In the genomic region with DNA sequence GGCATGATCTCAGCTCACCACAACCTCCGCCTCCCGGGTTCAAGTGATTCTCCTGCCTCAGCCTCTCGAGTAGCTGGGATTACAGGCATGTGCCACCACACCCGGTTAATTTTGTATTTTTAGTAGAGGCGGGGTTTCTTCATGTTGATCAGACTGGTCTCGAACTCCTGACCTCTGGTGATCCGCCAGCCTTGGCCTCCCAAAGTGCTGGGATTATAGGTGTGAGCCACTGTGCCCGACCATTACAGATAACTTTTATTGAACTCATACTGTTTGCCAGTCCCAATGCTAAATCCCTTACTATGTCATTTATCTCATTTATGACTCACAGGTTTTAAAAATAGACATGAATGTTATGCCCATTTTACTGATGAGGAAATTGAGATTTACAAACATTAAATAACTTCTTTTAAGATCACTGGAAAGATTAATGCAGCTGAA, we compare ENCODE assay signal across 8 cellular contexts.
A peak's percentile ranks its signal among the peaks of the same experiment; 100 is the strongest.
DNase-seq lines count a peak whose midpoint lies in the region; ATAC-seq, FAIRE-seq and TF ChIP-seq lines count a peak whose summit lies in the region.
"Not testable (repeated sequence)": the region's sequence is repeated elsewhere in the genome, so short reads cannot be mapped to it uniquely, and the experiment has no call there.

No MANE protein-coding gene starts in this region.

- not testable (repeated sequence) for TF ChIP-seq CTCF in Caco-2 (IDR thresholded peaks at IDR 0.05; ENCODE audit: insufficient read depth in 1 of 2, low read depth in 1 of 2, low read length in 1 of 2, severe bottlenecking in 1 of 2, unreplicated experiment in 1 of 2); Panc1 (IDR thresholded peaks at IDR 0.05); GM12878 (IDR thresholded peaks at IDR 0.05 in 2 of 3, conservative IDR thresholded peaks at IDR 0.05 in 1 of 3; ENCODE audit: control insufficient read depth in 2 of 3, extremely low read depth in 1 of 3, insufficient read depth in 1 of 3, low read depth in 3 of 3, low read length in 3 of 3); left lung (IDR thresholded peaks at IDR 0.05); pancreas (IDR thresholded peaks at IDR 0.05); suprapubic skin (IDR thresholded peaks at IDR 0.05)

- peak overlapping the region; percentile 39 for H3K4me3 Mint-ChIP-seq in Caco-2 (ENCODE audit: unreplicated experiment)

- H3K9me3 ChIP-seq in Caco-2; Panc1 (ENCODE audit: control insufficient read depth, insufficient read depth, low read depth, low read length); GM12878 (replicated peaks; ENCODE audit: control insufficient read depth, insufficient read depth, low read length); esophagus (ENCODE audit: control insufficient read depth in 2 of 2, insufficient read depth in 1 of 2, low read depth in 1 of 2, low read length in 1 of 2); left lung; pancreas; suprapubic skin: not testable (repeated sequence)

- WGBS in GM12878 (ENCODE audit: insufficient coverage, insufficient replicate concordance, low lambda C conversion rate, missing lambda C conversion rate): 97% methylated on average over 8 of the region's 8 CpGs
- 52 to 57% methylated on average over 8 of the region's 8 CpGs for WGBS in esophagus, 2 donors
- 47 to 48% methylated on average over 8 of the region's 8 CpGs for WGBS in pancreas, 2 donors
- 72% methylated on average over 8 of the region's 8 CpGs for WGBS in suprapubic skin

- CTCF ChIA-PET in Caco-2 (lab: Charles Lee) (interaction anchor here (2.6 kb wide), 1 partner anchor 19 kb away, joined by 18 read pairs; no protein-coding TSS in a partner anchor), Panc1 (lab: Charles Lee) (interaction anchor here (0.7 to 1.5 kb wide), 2 partner anchors 60 to 129 kb away, joined by 4 to 6 read pairs; no protein-coding TSS in a partner anchor), GM12878 (lab: Yijun Ruan, JAX) (interaction anchor here (1.0 kb wide), 1 partner anchor 126 kb away, joined by 4 read pairs; no protein-coding TSS in a partner anchor)

- intact Hi-C loops in Caco-2 (cut with micrococcal nuclease; ENCODE audit: unreplicated experiment): loop anchor here (2.0 to 5.0 kb wide), 2 partner anchors 41 to 195 kb away; a partner anchor contains a TSS
- intact Hi-C loops in Panc1 (cut with micrococcal nuclease; ENCODE audit: unreplicated experiment): loop anchor here (5.0 kb wide), 2 partner anchors 45 to 80 kb away; no protein-coding TSS in a partner anchor
- intact Hi-C loops in GM12878 (cut with micrococcal nuclease; ENCODE audit: unreplicated experiment); left lung (cut with DNase I); pancreas (cut with DNase I): not testable (repeated sequence)

- H3K36me3 Mint-ChIP-seq in Caco-2 (ENCODE audit: insufficient read depth, unreplicated experiment): peaks cover 19% of the 10 kb centered on the region

- not testable (repeated sequence) for H3K4me2 ChIP-seq in GM12878 (ENCODE audit: control insufficient read depth, insufficient read depth)

- H3K27me3 ChIP-seq in Caco-2 (replicated peaks; ENCODE audit: control insufficient read depth, insufficient read depth, low read length); Panc1 (ENCODE audit: control insufficient read depth, insufficient read depth, low read length); GM12878 (replicated peaks in 1 of 2; ENCODE audit: control insufficient read depth in 2 of 2, insufficient read depth in 2 of 2, low read length in 1 of 2); esophagus (ENCODE audit: control insufficient read depth in 1 of 2, insufficient read depth in 2 of 2, low read length in 2 of 2); left lung; pancreas; suprapubic skin: not testable (repeated sequence)

- not testable (repeated sequence) for ATAC-seq in Panc1, GM12878
- ATAC-seq in left lung: peak; percentile 33
- ATAC-seq in pancreas: peak in 3 of 4 donors; percentile 25 to 36 (median 34)

- H3K27ac ChIP-seq in Panc1 (ENCODE audit: low read length) (peak overlapping the region; percentile 100), esophagus (ENCODE audit: low read depth in 2 of 2, low read length in 1 of 2) (peak overlapping the region; percentile 68 to 73), left lung (peak overlapping the region in 1 of 2 donors; percentile 50), pancreas (peak overlapping the region in 3 of 4 donors; percentile 13 to 85 (median 72)), suprapubic skin (peak overlapping the region; percentile 78)
- H3K27ac ChIP-seq in GM12878 (ENCODE audit: control insufficient read depth, insufficient read depth): not testable (repeated sequence)

- peaks cover 71% of the 10 kb centered on the region for H3K4me1 ChIP-seq in Caco-2
- peaks cover 60% of the 10 kb centered on the region for H3K4me1 ChIP-seq in Panc1 (ENCODE audit: control insufficient read depth, insufficient read depth, low read length)
- peaks cover 12% of the 10 kb centered on the region for H3K4me1 ChIP-seq in GM12878 (ENCODE audit: control insufficient read depth, insufficient read depth, low read length)
- not testable (repeated sequence) for H3K4me1 ChIP-seq in esophagus (ENCODE audit: control insufficient read depth in 2 of 2, insufficient read depth in 2 of 2, low read length in 1 of 2)
- H3K4me1 ChIP-seq in left lung: peaks cover 0 to 22% of the 10 kb centered on the region in 2 donors
- H3K4me1 ChIP-seq in pancreas: peaks cover 5 to 22% (median 15%) of the 10 kb centered on the region in 3 donors
- H3K4me1 ChIP-seq in suprapubic skin: peaks cover 51% of the 10 kb centered on the region

- not testable (repeated sequence) for TF ChIP-seq RAD21 in GM12878 (IDR thresholded peaks at IDR 0.05; ENCODE audit: insufficient read depth, low read depth, low read length)

- peak overlapping the region; percentile 59 for H3K27ac Mint-ChIP-seq in Caco-2 (ENCODE audit: unreplicated experiment)

- H3K27me3 Mint-ChIP-seq in Caco-2 (ENCODE audit: insufficient read depth, unreplicated experiment): not testable (repeated sequence)

- TF ChIP-seq POLR2A in GM12878 (IDR thresholded peaks at IDR 0.05; ENCODE audit: low read depth, low read length); suprapubic skin (IDR thresholded peaks at IDR 0.05): not testable (repeated sequence)

- H3K9me3 Mint-ChIP-seq in Caco-2 (ENCODE audit: unreplicated experiment): not testable (repeated sequence)

- not testable (repeated sequence) for TF ChIP-seq EP300 in GM12878 (IDR thresholded peaks at IDR 0.05; ENCODE audit: borderline replicate concordance in 1 of 2, control insufficient read depth in 1 of 2, low read depth in 2 of 2, low read length in 2 of 2); suprapubic skin (IDR thresholded peaks at IDR 0.05)

- H3K4me3 ChIP-seq in Caco-2 (ENCODE audit: low read depth, low read length); Panc1 (ENCODE audit: low read depth in 2 of 2, low read length in 2 of 2); GM12878; esophagus (ENCODE audit: low read depth in 1 of 2, low read length in 2 of 2); left lung; pancreas; suprapubic skin: not testable (repeated sequence)

- SMC1A ChIA-PET in GM12878 (lab: Charles Lee; ENCODE audit: uncharacterized antibody, unreplicated experiment): interaction anchor here (1.0 to 2.8 kb wide), 5 partner anchors 10 to 112 kb away, joined by 4 to 12 read pairs (median 5); no protein-coding TSS in a partner anchor

- H4K20me1 ChIP-seq in GM12878 (ENCODE audit: control insufficient read depth, insufficient read depth): not testable (repeated sequence)

- not testable (repeated sequence) for BruUV-seq in Caco-2 (replicated peaks; lab: Mats Ljungman, UMichigan); Panc1 (replicated peaks; lab: Mats Ljungman, UMichigan); GM12878 (replicated peaks; lab: Mats Ljungman, UMichigan)

- FAIRE-seq in GM12878 (lab: Jason Lieb, UNC); pancreas (lab: Jason Lieb, UNC): not testable (repeated sequence)

- DNase-seq in Caco-2: peak in 1 of 2 experiments; percentile 46
- DNase-seq in HT-29 (ENCODE audit: low spot score): peak; percentile 61
- DNase-seq in Panc1 (ENCODE audit: low read depth, low spot score); GM12878 (ENCODE audit: low read depth, low spot score); left lung; pancreas: not testable (repeated sequence)
- peak in 1 of 2 donors; percentile 52 for DNase-seq in suprapubic skin (ENCODE audit: low spot score in 2 of 2)

- POLR2A ChIA-PET in Caco-2 (lab: Charles Lee) (interaction anchor here (0.6 to 2.2 kb wide), 2 partner anchors 13 to 18 kb away, joined by 3 to 11 read pairs; no protein-coding TSS in a partner anchor), Panc1 (lab: Charles Lee) (interaction anchor here (0.6 to 0.9 kb wide), 6 partner anchors 42 to 157 kb away, joined by 3 to 7 read pairs (median 4); no protein-coding TSS in a partner anchor), GM12878 (lab: Charles Lee) (interaction anchor here (1.1 to 1.9 kb wide), 3 partner anchors 10 to 13 kb away, joined by 3 to 7 read pairs (median 4); no protein-coding TSS in a partner anchor)

- in situ Hi-C loops in Panc1 (cut with HindIII; ENCODE audit: low pct_unique_long_range_greater_than_20kb, low sequenced_read_pairs); GM12878 (cut with MboI): not testable (repeated sequence)

- H3K4me1 Mint-ChIP-seq in Caco-2 (ENCODE audit: low read depth, unreplicated experiment): peaks cover 70% of the 10 kb centered on the region

- H2AFZ ChIP-seq in GM12878 (ENCODE audit: control insufficient read depth, low read depth, low read length): not testable (repeated sequence)

- RAD21 ChIA-PET in GM12878 (lab: Charles Lee; ENCODE audit: unreplicated experiment): not testable (repeated sequence)

- H3K36me3 ChIP-seq in Caco-2 (ENCODE audit: control insufficient read depth, insufficient read depth, low read length); Panc1 (ENCODE audit: control insufficient read depth, insufficient read depth, low read length); GM12878 (ENCODE audit: control insufficient read depth in 2 of 2, insufficient read depth in 2 of 2, low read length in 1 of 2); esophagus (ENCODE audit: control insufficient read depth in 2 of 2, insufficient read depth in 2 of 2, low read length in 1 of 2); left lung; pancreas; suprapubic skin: not testable (repeated sequence)

- H3K79me2 ChIP-seq in GM12878 (ENCODE audit: control insufficient read depth, insufficient read depth, low read length): not testable (repeated sequence)

- H3K9ac ChIP-seq in GM12878 (ENCODE audit: control insufficient read depth, insufficient read depth, low read length): not testable (repeated sequence)
